Comparison of ENCODE assay signal across 8 cellular contexts in genomic region chrX:76454456-76454927, GRCh38. TPM values are rescaled to one million over a fixed set of nuclear protein-coding genes. Genes with fewer than 3 reads are reported as not detected.
DNase-seq lines count a peak whose midpoint lies in the region; TF ChIP-seq lines count a peak whose summit lies in the region.

No MANE protein-coding gene starts in this region.

- no peaks in the 10 kb centered on the region for H3K9me3 ChIP-seq in OCI-LY1 (ENCODE audit: low read length)

- H3K9me2 ChIP-seq in OCI-LY1 (ENCODE audit: low read depth, low read length), result no peaks in the 10 kb centered on the region

- H4K20me1 ChIP-seq in OCI-LY1 (ENCODE audit: insufficient read depth, low read length), result no peaks in the 10 kb centered on the region

- no peaks in the 10 kb centered on the region for H3K36me3 ChIP-seq in OCI-LY1 (ENCODE audit: insufficient read depth, low read length)

- H3K36me3 Mint-ChIP-seq in osteocyte (ENCODE audit: unreplicated experiment), result no peaks in the 10 kb centered on the region

- H3F3A ChIP-seq in OCI-LY1 (ENCODE audit: insufficient read depth, low read length), result no peaks in the 10 kb centered on the region

- H3K4me1 ChIP-seq in OCI-LY1 (ENCODE audit: insufficient read depth, low read length, severe bottlenecking), result no peaks in the 10 kb centered on the region

- no peaks in the 10 kb centered on the region for H3K79me2 ChIP-seq in OCI-LY1 (ENCODE audit: insufficient read depth, low read length)

- no peaks in the 10 kb centered on the region for H3K4me1 Mint-ChIP-seq in osteocyte (ENCODE audit: unreplicated experiment)

- no peak overlapping the region for H3K4me3 Mint-ChIP-seq in osteocyte (ENCODE audit: unreplicated experiment)

- no peak overlapping the region for H2AFZ ChIP-seq in OCI-LY1 (ENCODE audit: low read length)

- H3K27ac Mint-ChIP-seq in osteocyte (ENCODE audit: unreplicated experiment), result no peak overlapping the region

- no peak overlapping the region for H3K4me3 ChIP-seq in HFF-Myc (replicated peaks; ENCODE audit: low read depth, low read length)
- H3K4me3 ChIP-seq in OCI-LY1 (ENCODE audit: low read depth, low read length, poor library complexity, severe bottlenecking), result no peak overlapping the region
- H3K4me3 ChIP-seq in epithelial cell of proximal tubule (ENCODE audit: low read depth, low read length), result no peak overlapping the region

- TF ChIP-seq CTCF in HFF-Myc (IDR thresholded peaks at IDR 0.05; ENCODE audit: low read depth, low read length, missing control alignments) (peak; percentile 26), OCI-LY1 (IDR thresholded peaks at IDR 0.05; ENCODE audit: low read length) (peak; percentile 44; the same call in 1 of the 2 replicates), epithelial cell of proximal tubule (conservative IDR thresholded peaks at IDR 0.05; ENCODE audit: low read depth, low read length) (peak; percentile 60), osteocyte (IDR thresholded peaks at IDR 0.05) (peak; percentile 51)

- peaks cover 6% of the 10 kb centered on the region for H3K9me3 Mint-ChIP-seq in osteocyte (ENCODE audit: unreplicated experiment)

- H3K9ac ChIP-seq in OCI-LY1 (ENCODE audit: low read length), result no peak overlapping the region

- peak; percentile 1 for DNase-seq in SKM-1 (lab: John Stamatoyannopoulos, UW; ENCODE audit: unreplicated experiment)
- no peak for DNase-seq in SKM-1 treated with dmso at 0.1 percent for 144 hours (lab: John Stamatoyannopoulos, UW; ENCODE audit: unreplicated experiment)
- no peak for DNase-seq in HFF-Myc (ENCODE audit: extremely low read depth, low read depth)
- no peak for DNase-seq in epithelial cell of proximal tubule (ENCODE audit: low read depth)
- DNase-seq in osteocyte (ENCODE audit: extremely low spot score, unreplicated experiment), result no peak
- DNase-seq in SHP77 treated with DMSO at 0.1 percent for 48 hours (lab: John Stamatoyannopoulos, UW), result no peak
- no peak for DNase-seq in activated effector memory CD4-positive, alpha-beta T cell treated with Interleukin-2 at 50 U/mL for 16 hours

- no peaks in the 10 kb centered on the region for H3K27me3 ChIP-seq in OCI-LY1 (ENCODE audit: insufficient read depth, low read length)

- H3K4me2 ChIP-seq in OCI-LY1 (ENCODE audit: low read length), result no peak overlapping the region

- no peak overlapping the region for H3K27ac ChIP-seq in OCI-LY1 (ENCODE audit: low read depth, low read length, poor library complexity, severe bottlenecking)

- no peaks in the 10 kb centered on the region for H3K27me3 Mint-ChIP-seq in osteocyte (ENCODE audit: unreplicated experiment)

RNA-seq across cellular contexts. Expression of gene MAGEE1, which starts 27.0 kb away (rescaled TPM):
- total RNA-seq in epithelial cell of proximal tubule, result 0.65 and 1.7 TPM in 2 replicates
- total RNA-seq in osteocyte, result 2.9 and 3.4 TPM in 2 replicates
